7 cellular contexts compared by ENCODE assay signal in genomic region chr5:161687316-161687715, GRCh38. TPM values are rescaled to one million over a fixed set of nuclear protein-coding genes. Genes with fewer than 3 reads are reported as not detected.
"Had no signal": no experiment of that assay in that cellular context is flagged by ENCODE, and none has a peak within 500 bp of the region (broad histone marks: within the 10 kb centered on the region; RNA-seq: fewer than 3 reads in every experiment).

No MANE protein-coding gene starts in this region.

- H3K27ac ChIP-seq: HL-60 had no signal

- DNase-seq: IMR-90, KBM-7, KG1 had no signal

- H3K4me3 ChIP-seq: K562 had no signal

RNA-seq across cellular contexts. Expression of gene GABRA6, which starts 1.8 kb away (rescaled TPM):
- total RNA-seq: HepG2, HT-29, IMR-90, K562 had no signal
